Comparison of ENCODE assay signal across 9 cellular contexts in genomic region chr11:113114452-113115027, GRCh38.
DNase-seq lines count a peak whose midpoint lies in the region; ATAC-seq and TF ChIP-seq lines count a peak whose summit lies in the region.
"Had no signal": no experiment of that assay in that cellular context is flagged by ENCODE, and none has a peak within 500 bp of the region (broad histone marks: within the 10 kb centered on the region; RNA-seq: fewer than 3 reads in every experiment).

No MANE protein-coding gene starts in this region.

- DNase-seq in DMS79 treated with DMSO at 0.1 percent for 48 hours (lab: John Stamatoyannopoulos, UW) (peak; percentile 63), LHCN-M2 (ENCODE audit: low read depth) (peak; percentile 69), RWPE2 (ENCODE audit: low spot score) (no peak), fibroblast of lung (ENCODE audit: low read depth in 2 of 2) (peak; percentile 46 to 59), nephron progenitor cell (peak; percentile 51)
- no peak for DNase-seq in stimulated activated CD4-positive, alpha-beta T cell treated with anti-CD3 and anti-CD28 coated beads, Interleukin-4, amount 100 ng/mL, for 4 hours

- TF ChIP-seq CTCF in RWPE2 (IDR thresholded peaks at IDR 0.05; ENCODE audit: poor library complexity, severe bottlenecking), result peak; percentile 75
- peak; percentile 70 to 87 for TF ChIP-seq CTCF in fibroblast of lung (conservative IDR thresholded peaks at IDR 0.05 in 1 of 2, IDR thresholded peaks at IDR 0.05 in 1 of 2; ENCODE audit: low read depth in 1 of 2, low read length in 2 of 2)
- peak; percentile 69 for TF ChIP-seq CTCF in nephron progenitor cell (IDR thresholded peaks at IDR 0.05)

- H3K79me2 ChIP-seq in fibroblast of lung (ENCODE audit: control insufficient read depth, insufficient read depth, low read length), result no peaks in the 10 kb centered on the region

- no peak overlapping the region for H2AFZ ChIP-seq in fibroblast of lung (ENCODE audit: low read length)

- H3K4me2 ChIP-seq in fibroblast of lung (ENCODE audit: extremely low read depth, insufficient read depth, low read length), result no peak overlapping the region

- H3K27ac ChIP-seq in RWPE2 (ENCODE audit: poor library complexity, severe bottlenecking) (no peak overlapping the region), fibroblast of lung (ENCODE audit: insufficient read depth, low read length) (no peak overlapping the region)
- H3K27ac ChIP-seq: neutrophil had no signal

- H3K9ac ChIP-seq in fibroblast of lung (ENCODE audit: insufficient read depth, low read length), result no peak overlapping the region

- H3K27me3 ChIP-seq in RWPE2 (ENCODE audit: insufficient read depth, poor library complexity, severe bottlenecking) (peaks cover 14% of the 10 kb centered on the region), fibroblast of lung (ENCODE audit: control insufficient read depth, insufficient read depth, low read length) (no peaks in the 10 kb centered on the region)
- H3K27me3 ChIP-seq: neutrophil had no signal

- H3K4me1 ChIP-seq in RWPE2 (ENCODE audit: insufficient read depth, poor library complexity, severe bottlenecking) (no peaks in the 10 kb centered on the region), fibroblast of lung (ENCODE audit: control insufficient read depth, extremely low read depth, insufficient read depth, low read length) (no peaks in the 10 kb centered on the region)

- H3K36me3 Mint-ChIP-seq in nephron progenitor cell (ENCODE audit: low read depth), result no peaks in the 10 kb centered on the region

- no peaks in the 10 kb centered on the region for H4K20me1 ChIP-seq in fibroblast of lung (ENCODE audit: control insufficient read depth, extremely low read depth, insufficient read depth, low read length)

- peaks cover 2% of the 10 kb centered on the region for H3K27me3 Mint-ChIP-seq in nephron progenitor cell (ENCODE audit: low read depth, poor library complexity)

- H3K36me3 ChIP-seq in RWPE2 (ENCODE audit: low read depth) (no peaks in the 10 kb centered on the region), fibroblast of lung (ENCODE audit: control insufficient read depth, insufficient read depth, low read length) (no peaks in the 10 kb centered on the region)
- H3K36me3 ChIP-seq: neutrophil had no signal

- H3K9me3 Mint-ChIP-seq in nephron progenitor cell, result no peaks in the 10 kb centered on the region

- H3K4me3 Mint-ChIP-seq in nephron progenitor cell, result no peak overlapping the region

- no peak overlapping the region for H3K4me3 ChIP-seq in RWPE2 (ENCODE audit: severe bottlenecking)
- H3K4me3 ChIP-seq in fibroblast of lung (replicated peaks in 1 of 4; ENCODE audit: control extremely low read depth in 1 of 4, insufficient read depth in 1 of 4, low read depth in 3 of 4, low read length in 4 of 4), result no peak overlapping the region

- no peaks in the 10 kb centered on the region for H3K9me3 ChIP-seq in RWPE2 (ENCODE audit: severe bottlenecking)
- H3K9me3 ChIP-seq in fibroblast of lung (ENCODE audit: control insufficient read depth, insufficient read depth, low read depth, low read length), result no peaks in the 10 kb centered on the region
- H3K9me3 ChIP-seq: neutrophil had no signal

- ATAC-seq in RWPE2 (ENCODE audit: low read depth), result peak; percentile 99
- ATAC-seq in HG02938 (IDR thresholded peaks at IDR 0.05; ENCODE audit: unreplicated experiment), result no peak
- ATAC-seq in HG02610 (IDR thresholded peaks at IDR 0.05; ENCODE audit: unreplicated experiment), result no peak

- peaks cover 37% of the 10 kb centered on the region for H3K4me1 Mint-ChIP-seq in nephron progenitor cell

- no peak overlapping the region for H3K27ac Mint-ChIP-seq in nephron progenitor cell

Comparison
In these comparisons a context has a peak if more than half of its experiments do, and no peak if none do; other contexts are left out.
1. DNase-seq: peak in DMS79 treated with DMSO at 0.1 percent for 48 hours (single experiment), LHCN-M2 (single experiment), fibroblast of lung (2 of 2) and nephron progenitor cell (single experiment); none in RWPE2 (single experiment) and stimulated activated CD4-positive, alpha-beta T cell treated with anti-CD3 and anti-CD28 coated beads, Interleukin-4, amount 100 ng/mL, for 4 hours (0 of 2).
2. Peak in every context shown above with its lines, with median percentiles within 50 percentile points of each other: CTCF ChIP-seq.